ENCODE assay signal across 19 cellular contexts in the genomic region with DNA sequence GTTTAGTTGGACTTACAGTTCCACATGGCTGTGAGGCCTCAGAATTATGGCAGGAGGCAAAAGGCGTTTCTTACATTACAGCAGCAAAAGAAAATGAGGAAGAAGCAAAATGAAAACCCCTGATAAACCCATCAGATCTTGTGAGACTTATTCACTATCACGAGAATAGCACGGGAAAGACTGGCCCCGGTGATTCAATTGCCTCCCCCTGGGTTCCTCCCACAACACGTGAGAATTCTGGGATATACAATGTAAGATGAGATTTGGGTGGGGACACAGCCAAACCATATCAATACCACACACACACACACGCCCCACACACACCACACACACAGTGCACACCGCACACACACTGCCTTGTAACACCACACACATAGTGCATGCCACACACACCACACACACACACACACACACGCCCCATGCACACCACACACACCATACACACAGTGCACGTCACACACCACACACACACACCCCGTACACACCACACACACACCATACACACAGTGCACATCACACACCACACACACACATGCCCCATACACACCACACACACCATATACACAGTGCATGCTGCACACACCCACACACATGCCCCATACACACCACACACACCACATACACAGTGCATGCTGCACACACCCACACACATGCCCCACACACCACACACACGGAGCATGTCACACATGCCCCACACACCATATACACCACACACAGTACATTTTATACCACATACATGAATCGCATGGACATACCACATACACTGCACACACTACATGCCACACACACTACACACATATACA.
"Had no signal": no experiment of that assay in that cellular context is flagged by ENCODE, and none has a peak within 500 bp of the region (broad histone marks: within the 10 kb centered on the region; RNA-seq: fewer than 3 reads in every experiment).

No MANE protein-coding gene starts in this region.

- H3K27me3 Mint-ChIP-seq: naive B cell had no signal

- H3K36me3 ChIP-seq: esophagus squamous epithelium, neutrophil, upper lobe of left lung had no signal

- H3K4me3 ChIP-seq: coronary artery, esophagus squamous epithelium, lung, skin epidermis, upper lobe of left lung had no signal

- H3K4me1 Mint-ChIP-seq: naive B cell had no signal

- H3K27me3 ChIP-seq: foreskin keratinocyte, neutrophil, upper lobe of left lung had no signal

- H3K36me3 Mint-ChIP-seq: naive B cell had no signal

- H3K27ac Mint-ChIP-seq: activated naive CD4-positive, alpha-beta T cell treated with anti-CD3 and anti-CD28 coated beads for 36 hours; activated T-helper 2 cell treated with anti-CD3 and anti-CD28 coated beads, Interferon-gamma antibody, Interleukin-2, Interleukin-4, amounts not matched to agents 10 μg/mL and 5 μg/mL and 100 μg/mL, durations not matched to agents 14 hours and 24 hours and 36 hours; naive B cell had no signal

- ATAC-seq: foreskin keratinocyte, SK-N-SH treated with all-trans-retinoic acid at 6 μM for 48 hours had no signal

- H3K27ac ChIP-seq: coronary artery, esophagus squamous epithelium, foreskin keratinocyte, neutrophil, skin epidermis, upper lobe of left lung had no signal

- H3K9me3 ChIP-seq: neutrophil had no signal

- DNase-seq: activated CD4-positive, alpha-beta T cell treated with anti-CD3 and anti-CD28 coated beads, Interleukin-2, amount 50 U/mL, for 48 hours; activated naive CD4-positive, alpha-beta T cell treated with anti-CD3 and anti-CD28 coated beads for 36 hours; amniotic stem cell; caudate nucleus; effector CD8-positive, alpha-beta T cell; esophagus squamous epithelium; foreskin keratinocyte; kidney glomerular epithelial cell; naive B cell; stimulated activated CD4-positive, alpha-beta T cell treated with anti-CD3 and anti-CD28 coated beads, Interleukin-4, amount 100 ng/mL, for 4 hours; stimulated activated CD8-positive, alpha-beta memory T cell treated with anti-CD3 and anti-CD28 coated beads, Interleukin-4, amount 100 ng/mL, for 48 hours; stimulated activated naive CD8-positive, alpha-beta T cell treated with anti-CD3 and anti-CD28 coated beads, Interleukin-15, Interleukin-2, amounts not matched to agents 100 U/mL and 50 U/mL, for 24 hours had no signal

- H3K4me3 Mint-ChIP-seq: activated naive CD4-positive, alpha-beta T cell treated with anti-CD3 and anti-CD28 coated beads for 36 hours; naive B cell had no signal

- H3K4me1 ChIP-seq: esophagus squamous epithelium, foreskin keratinocyte, upper lobe of left lung had no signal
